Comparison of ENCODE assay signal across 8 cellular contexts in the genomic region with DNA sequence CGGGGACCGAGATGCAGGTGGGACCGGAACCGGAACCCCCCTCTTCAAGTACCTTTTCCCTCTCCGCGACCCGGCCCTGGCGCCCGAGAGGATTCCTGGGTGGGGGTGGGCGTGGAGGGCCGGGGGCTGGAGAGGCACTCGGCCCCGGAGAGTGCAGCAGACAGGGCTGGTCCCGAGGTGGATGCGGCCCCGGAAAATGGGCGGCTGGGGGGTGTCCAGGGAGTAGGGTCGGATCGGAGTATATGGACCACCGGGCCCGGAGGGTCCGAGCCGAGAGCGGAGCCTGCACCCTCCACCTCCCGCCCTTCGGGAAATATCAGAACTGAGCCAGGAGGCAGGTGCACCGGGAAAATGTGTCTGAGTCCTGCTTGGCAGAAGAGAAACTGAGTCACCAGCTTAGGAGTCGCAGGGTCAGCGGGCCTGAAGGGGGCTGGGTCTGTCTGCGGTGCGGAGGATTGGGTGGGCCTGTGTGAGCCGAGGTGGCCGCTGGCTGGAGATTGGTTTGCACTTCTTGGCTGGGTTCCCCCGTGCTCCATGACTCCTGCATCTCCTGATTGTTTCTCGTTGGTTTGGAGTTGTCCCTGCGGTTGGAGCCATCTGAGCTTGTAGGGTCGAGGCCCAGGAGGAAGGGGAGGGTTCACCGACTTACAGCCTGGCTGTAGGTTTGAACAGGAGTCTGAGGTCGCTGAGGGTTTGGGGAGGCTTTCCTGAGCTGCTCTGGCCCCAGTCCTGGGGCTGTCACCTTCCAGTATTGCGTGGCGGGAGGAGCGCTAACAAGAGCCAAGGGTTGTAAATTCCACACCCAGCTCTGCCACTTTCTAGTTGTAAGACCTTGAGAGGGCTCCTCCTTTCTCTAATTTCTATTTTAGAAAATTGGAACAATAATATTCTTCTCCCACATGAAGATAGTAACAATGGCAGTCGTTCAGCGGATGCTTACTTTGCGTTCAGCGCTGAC. TPM values are rescaled to one million over a fixed set of nuclear protein-coding genes. Genes with fewer than 3 reads are reported as not detected.
DNase-seq lines count a peak whose midpoint lies in the region; ATAC-seq and TF ChIP-seq lines count a peak whose summit lies in the region.

No MANE protein-coding gene starts in this region.

- peaks cover 6 to 11% of the 10 kb centered on the region in 2 donors for H3K36me3 ChIP-seq in body of pancreas (replicated peaks in 1 of 2; ENCODE audit: insufficient read depth in 1 of 2, low read depth in 2 of 2)
- peaks cover 5% of the 10 kb centered on the region for H3K36me3 ChIP-seq in kidney epithelial cell (ENCODE audit: control insufficient read depth, insufficient read depth, low read length)
- peaks cover 12 to 14% of the 10 kb centered on the region in 2 donors for H3K36me3 ChIP-seq in stomach smooth muscle (ENCODE audit: control insufficient read depth in 2 of 2, insufficient read depth in 2 of 2, low read length in 2 of 2)

- H3K27ac ChIP-seq in body of pancreas, result peak overlapping the region; percentile 77 to 96 (median 89)
- H3K27ac ChIP-seq in stomach smooth muscle (ENCODE audit: low read length), result peak overlapping the region; percentile 90

- H3K27me3 ChIP-seq in body of pancreas, result no peaks in the 10 kb centered on the region
- H3K27me3 ChIP-seq in kidney epithelial cell (ENCODE audit: control insufficient read depth, insufficient read depth, low read length), result no peaks in the 10 kb centered on the region
- no peaks in the 10 kb centered on the region for H3K27me3 ChIP-seq in stomach smooth muscle (ENCODE audit: control insufficient read depth in 1 of 2, insufficient read depth in 2 of 2, low read length in 2 of 2)

- peak overlapping the region; percentile 33 to 93 for H3K4me3 ChIP-seq in body of pancreas
- H3K4me3 ChIP-seq in kidney epithelial cell (ENCODE audit: low read depth, low read length), result peak overlapping the region; percentile 84
- H3K4me3 ChIP-seq in stomach smooth muscle (ENCODE audit: low read length in 2 of 2), result peak overlapping the region; percentile 64 to 98

- H3K9ac ChIP-seq in stomach smooth muscle (ENCODE audit: low read length in 2 of 2), result peak overlapping the region; percentile 87 to 95

- no peak for TF ChIP-seq RAD21 in Ishikawa (IDR thresholded peaks at IDR 0.05; ENCODE audit: low read depth)

- DNase-seq in Daoy (ENCODE audit: low read depth), result peak; percentile 23
- peak in 2 of 4 donors; percentile 25 to 41 for DNase-seq in body of pancreas
- no peak for DNase-seq in kidney epithelial cell (ENCODE audit: low read depth)
- no peak for DNase-seq in NCI-H1436 (lab: John Stamatoyannopoulos, UW)
- no peak for DNase-seq in DMS79 (lab: John Stamatoyannopoulos, UW)
- DNase-seq in effector CD8-positive, alpha-beta T cell (lab: John Stamatoyannopoulos, UW), result no peak

- no peak for TF ChIP-seq POLR2A in body of pancreas (IDR thresholded peaks at IDR 0.05)

- 5 to 9% methylated on average over 25 to 46 of the region's 46 CpGs for WGBS in body of pancreas, 2 donors

- no peak for TF ChIP-seq CTCF in body of pancreas (IDR thresholded peaks at IDR 0.05)
- TF ChIP-seq CTCF in kidney epithelial cell (IDR thresholded peaks at IDR 0.05; ENCODE audit: insufficient read depth, low read length, poor library complexity, severe bottlenecking), result no peak

- no peaks in the 10 kb centered on the region for H3K9me3 ChIP-seq in body of pancreas
- H3K9me3 ChIP-seq in stomach smooth muscle (ENCODE audit: control insufficient read depth in 2 of 2, low read length in 2 of 2), result no peaks in the 10 kb centered on the region

- peaks cover 22% of the 10 kb centered on the region for H3K4me1 ChIP-seq in body of pancreas
- peaks cover 19% of the 10 kb centered on the region for H3K4me1 ChIP-seq in stomach smooth muscle (ENCODE audit: control insufficient read depth, insufficient read depth, low read length)

- no peak for TF ChIP-seq EP300 in Ishikawa (IDR thresholded peaks at IDR 0.05; ENCODE audit: borderline replicate concordance)

- intact Hi-C loops in body of pancreas (cut with DNase I), result no loop called here

- peak; percentile 2 for ATAC-seq in body of pancreas

TF ChIP-seq in Ishikawa, 13 proteins besides CTCF, POLR2A, EP300 and RAD21:
- no peak; the same call in 1 of the 2 replicates for TF ChIP-seq TAF1 (IDR thresholded peaks at IDR 0.05; ENCODE audit: low read depth)
- TF ChIP-seq ZBTB7A (IDR thresholded peaks at IDR 0.05; ENCODE audit: low read depth), result peak; percentile 97; the same call in 1 of the 2 replicates

RNA-seq across cellular contexts. Expression of gene SH2B1, which starts 0.6 kb away (rescaled TPM):
- total RNA-seq in Daoy (2014; rRNA removed; shearing (Covaris generic)), result 10.7 and 19.4 TPM in 2 replicates
- total RNA-seq in body of pancreas (10 to 100 TPM; 21.5 to 77.1 TPM), kidney epithelial cell (26.8 and 29.1 TPM in 2 replicates)

RNA-seq across cellular contexts. Expression of gene ATP2A1, which starts 14.1 kb away (rescaled TPM):
- total RNA-seq in Daoy (2014; rRNA removed; shearing (Covaris generic)), result 0.48 TPM in 1 of 2 replicates, not detected in the other
- total RNA-seq in body of pancreas (not detected), kidney epithelial cell (0.17 and 0.48 TPM in 2 replicates)

RNA-seq across cellular contexts. Expression of gene TUFM, which starts 18.1 kb away (rescaled TPM):
- 157 and 180 TPM in 2 replicates for total RNA-seq in Daoy (2014; rRNA removed; shearing (Covaris generic))
- total RNA-seq in body of pancreas, result 100 to 1,000 TPM in 1 of 2 donors, 10 to 100 TPM in 1; 93.4 to 103 TPM
- total RNA-seq in kidney epithelial cell, result 169 and 185 TPM in 2 replicates

RNA-seq across cellular contexts. Expression of gene ATXN2L, which starts 41.4 kb away (rescaled TPM):
- 25.4 and 30.5 TPM in 2 replicates for total RNA-seq in Daoy (2014; rRNA removed; shearing (Covaris generic))
- total RNA-seq in body of pancreas (100 to 1,000 TPM in 1 of 2 donors, 10 to 100 TPM in 1; 40.2 to 129 TPM), kidney epithelial cell (150 and 197 TPM in 2 replicates)
